12 cellular contexts compared by ENCODE assay signal in genomic region chr14:61517861-61518802, GRCh38.
A peak's percentile ranks its signal among the peaks of the same experiment; 100 is the strongest.
DNase-seq lines count a peak whose midpoint lies in the region; ATAC-seq and TF ChIP-seq lines count a peak whose summit lies in the region.
"Had no signal": no experiment of that assay in that cellular context is flagged by ENCODE, and none has a peak within 500 bp of the region (broad histone marks: within the 10 kb centered on the region; RNA-seq: fewer than 3 reads in every experiment).

No MANE protein-coding gene starts in this region.

- H3K9me3 Mint-ChIP-seq in central memory CD8-positive, alpha-beta T cell: no peaks in the 10 kb centered on the region
- H3K9me3 Mint-ChIP-seq: activated CD4-positive, alpha-beta T cell treated with anti-CD3 and anti-CD28 coated beads, Interleukin-2, amount 10 ng/mL, durations not matched to agents 7 days and 5 days had no signal

- no peak overlapping the region for H3K4me2 ChIP-seq in osteoblast (ENCODE audit: insufficient read depth, low read length)

- H3K27ac ChIP-seq in osteoblast (ENCODE audit: low read depth, low read length): no peak overlapping the region
- H3K27ac ChIP-seq: brain microvascular endothelial cell had no signal

- no peak overlapping the region for H3K4me3 Mint-ChIP-seq in central memory CD8-positive, alpha-beta T cell
- H3K4me3 Mint-ChIP-seq: activated CD4-positive, alpha-beta T cell treated with anti-CD3 and anti-CD28 coated beads, Interleukin-2, amount 10 ng/mL, durations not matched to agents 7 days and 5 days had no signal

- peak overlapping the region; percentile 51 for H2AFZ ChIP-seq in osteoblast (ENCODE audit: low read length)

- H3K36me3 Mint-ChIP-seq in central memory CD8-positive, alpha-beta T cell (ENCODE audit: insufficient read depth): peaks cover 68% of the 10 kb centered on the region

- H3K36me3 ChIP-seq in osteoblast (ENCODE audit: insufficient read depth, low read length): no peaks in the 10 kb centered on the region
- H3K36me3 ChIP-seq: brain microvascular endothelial cell had no signal

- H3K4me3 ChIP-seq in osteoblast (ENCODE audit: insufficient read depth, low read length): no peak overlapping the region
- H3K4me3 ChIP-seq: lung had no signal

- POLR2A ChIA-PET in GM10248 (lab: Yijun Ruan, JAX): interaction anchor here (0.6 kb wide), 1 partner anchor 142 kb away, joined by 4 read pairs; no protein-coding TSS in a partner anchor

- no peaks in the 10 kb centered on the region for H3K9me3 ChIP-seq in osteoblast (ENCODE audit: low read depth, low read length)

- peak overlapping the region; percentile 84 for H3K27ac Mint-ChIP-seq in central memory CD8-positive, alpha-beta T cell (ENCODE audit: low read depth)
- H3K27ac Mint-ChIP-seq: activated CD4-positive, alpha-beta T cell treated with anti-CD3 and anti-CD28 coated beads, Interleukin-2, amount 10 ng/mL, durations not matched to agents 7 days and 5 days had no signal

- no peaks in the 10 kb centered on the region for H3K79me2 ChIP-seq in osteoblast (ENCODE audit: insufficient read depth, low read length)

- DNase-seq in GM10248 (ENCODE audit: extremely low spot score) (peak; percentile 22), osteoblast (ENCODE audit: insufficient read length, low spot score, missing footprints) (no peak), HuH-7 (ENCODE audit: low spot score) (no peak), MV-4-11 (lab: John Stamatoyannopoulos, UW) (no peak)
- no peak for DNase-seq in central memory CD8-positive, alpha-beta T cell (ENCODE audit: low spot score in 2 of 2)
- DNase-seq in stimulated activated CD4-positive, alpha-beta T cell treated with anti-CD3 and anti-CD28 coated beads, Interleukin-1b, Interleukin-23, amount 100 ng/mL, for 48 hours: no peak
- DNase-seq: activated CD4-positive, alpha-beta T cell treated with anti-CD3 and anti-CD28 coated beads, Interleukin-2, amount 10 ng/mL, durations not matched to agents 7 days and 5 days; brain microvascular endothelial cell had no signal

- H3K4me1 Mint-ChIP-seq in central memory CD8-positive, alpha-beta T cell: peaks cover 77% of the 10 kb centered on the region

- ATAC-seq in HG03378 (IDR thresholded peaks at IDR 0.05; ENCODE audit: unreplicated experiment) (peak; percentile 60), GM21723 (IDR thresholded peaks at IDR 0.05; ENCODE audit: unreplicated experiment) (no peak)
- peak; percentile 18 for ATAC-seq in central memory CD8-positive, alpha-beta T cell (replicated peaks; ENCODE audit: extremely low read depth, poor library complexity, severe bottlenecking)
- ATAC-seq: HCT116 had no signal

- CTCF ChIA-PET in GM10248 (lab: Yijun Ruan, JAX): no interaction called here

- no peaks in the 10 kb centered on the region for H3K27me3 ChIP-seq in osteoblast (ENCODE audit: insufficient read depth, low read length)
- H3K27me3 ChIP-seq: brain microvascular endothelial cell had no signal

- H3K27me3 Mint-ChIP-seq in central memory CD8-positive, alpha-beta T cell: no peaks in the 10 kb centered on the region
- H3K27me3 Mint-ChIP-seq: activated CD4-positive, alpha-beta T cell treated with anti-CD3 and anti-CD28 coated beads, Interleukin-2, amount 10 ng/mL, durations not matched to agents 7 days and 5 days had no signal

- TF ChIP-seq CTCF in GM10248 (IDR thresholded peaks at IDR 0.05; ENCODE audit: control extremely low read depth, extremely low read depth, low read depth, missing control alignments) (no peak), osteoblast (IDR thresholded peaks at IDR 0.05; ENCODE audit: extremely low read depth, low read depth, low read length) (no peak)

- H4K20me1 ChIP-seq in osteoblast (ENCODE audit: insufficient read depth, low read length): no peaks in the 10 kb centered on the region

- H3K4me1 ChIP-seq in osteoblast (ENCODE audit: insufficient read depth, low read length): peaks cover 34% of the 10 kb centered on the region
